15 cellular contexts compared by ENCODE assay signal in genomic region chr5:14424011-14424685, GRCh38.
A peak's percentile ranks its signal among the peaks of the same experiment; 100 is the strongest.
DNase-seq lines count a peak whose midpoint lies in the region; ATAC-seq and TF ChIP-seq lines count a peak whose summit lies in the region.
"Had no signal": no experiment of that assay in that cellular context is flagged by ENCODE, and none has a peak within 500 bp of the region (broad histone marks: within the 10 kb centered on the region; RNA-seq: fewer than 3 reads in every experiment).

No MANE protein-coding gene starts in this region.

- H3F3A ChIP-seq in SK-N-SH (replicated peaks; ENCODE audit: insufficient read depth), result peaks cover 17% of the 10 kb centered on the region

- H3K9me2 ChIP-seq in SK-N-SH, result no peaks in the 10 kb centered on the region

- WGBS in SK-N-SH (ENCODE audit: low lambda C conversion rate), result 58% methylated on average over 7 of the region's 7 CpGs

- no peaks in the 10 kb centered on the region for H3K9me3 Mint-ChIP-seq in activated naive CD4-positive, alpha-beta T cell treated with anti-CD3 and anti-CD28 coated beads, Interleukin-2, amount 10 ng/mL, durations not matched to agents 7 days and 5 days
- no peaks in the 10 kb centered on the region for H3K9me3 Mint-ChIP-seq in stimulated activated effector memory CD8-positive, alpha-beta T cell treated with anti-CD3 and anti-CD28 coated beads, Interleukin-12 subunit alpha, Interleukin-12 subunit beta, amount 100 ng/mL, for 72 hours
- H3K9me3 Mint-ChIP-seq: endodermal cell, memory B cell had no signal

- no peak overlapping the region for H2AFZ ChIP-seq in SK-N-SH (ENCODE audit: low read depth)

- no peak overlapping the region for H3K4me3 ChIP-seq in SK-N-SH (ENCODE audit: low read depth in 2 of 2, low read length in 1 of 2)

- no peak for TF ChIP-seq RAD21 in SK-N-SH (IDR thresholded peaks at IDR 0.05; ENCODE audit: low read length)

- H3K79me2 ChIP-seq in SK-N-SH (ENCODE audit: insufficient read depth), result peaks cover 93% of the 10 kb centered on the region

- H3K9me3 ChIP-seq in SK-N-SH, result no peaks in the 10 kb centered on the region

- peaks cover 6% of the 10 kb centered on the region for H3K27me3 Mint-ChIP-seq in activated naive CD4-positive, alpha-beta T cell treated with anti-CD3 and anti-CD28 coated beads, Interleukin-2, amount 10 ng/mL, durations not matched to agents 7 days and 5 days
- H3K27me3 Mint-ChIP-seq: memory B cell had no signal

- peaks cover 38% of the 10 kb centered on the region for H3K4me1 Mint-ChIP-seq in activated naive CD4-positive, alpha-beta T cell treated with anti-CD3 and anti-CD28 coated beads, Interleukin-2, amount 10 ng/mL, durations not matched to agents 7 days and 5 days
- peaks cover 9% of the 10 kb centered on the region for H3K4me1 Mint-ChIP-seq in stimulated activated effector memory CD8-positive, alpha-beta T cell treated with anti-CD3 and anti-CD28 coated beads, Interleukin-12 subunit alpha, Interleukin-12 subunit beta, amount 100 ng/mL, for 72 hours
- H3K4me1 Mint-ChIP-seq: memory B cell had no signal

- TF ChIP-seq CTCF in SK-N-SH (IDR thresholded peaks at IDR 0.05), result no peak

- peaks cover 1% of the 10 kb centered on the region for H3K36me3 Mint-ChIP-seq in activated naive CD4-positive, alpha-beta T cell treated with anti-CD3 and anti-CD28 coated beads, Interleukin-2, amount 10 ng/mL, durations not matched to agents 7 days and 5 days
- H3K36me3 Mint-ChIP-seq in stimulated activated effector memory CD8-positive, alpha-beta T cell treated with anti-CD3 and anti-CD28 coated beads, Interleukin-12 subunit alpha, Interleukin-12 subunit beta, amount 100 ng/mL, for 72 hours, result peaks cover 11% of the 10 kb centered on the region

- POLR2A ChIA-PET in SK-N-SH (lab: Yijun Ruan, JAX), result no interaction called here

- H3K4me3 Mint-ChIP-seq in activated naive CD4-positive, alpha-beta T cell treated with anti-CD3 and anti-CD28 coated beads, Interleukin-2, amount 10 ng/mL, durations not matched to agents 7 days and 5 days, result no peak overlapping the region
- no peak overlapping the region for H3K4me3 Mint-ChIP-seq in stimulated activated effector memory CD8-positive, alpha-beta T cell treated with anti-CD3 and anti-CD28 coated beads, Interleukin-12 subunit alpha, Interleukin-12 subunit beta, amount 100 ng/mL, for 72 hours
- H3K4me3 Mint-ChIP-seq: endodermal cell, memory B cell had no signal

- DNase-seq in activated naive CD4-positive, alpha-beta T cell treated with anti-CD3 and anti-CD28 coated beads, Interleukin-2, amount 10 ng/mL, durations not matched to agents 7 days and 5 days, result peak; percentile 48
- no peak for DNase-seq in activated naive CD4-positive, alpha-beta T cell treated with Interleukin-2 at 50 U/mL for 16 hours
- DNase-seq in SK-N-SH (no peak), astrocyte of the hippocampus (ENCODE audit: low read depth, low spot score) (peak; percentile 42), HK-2 (ENCODE audit: unreplicated experiment) (no peak), HuH-7 (ENCODE audit: low spot score) (no peak)
- DNase-seq in stimulated activated effector memory CD8-positive, alpha-beta T cell treated with anti-CD3 and anti-CD28 coated beads, Interleukin-12 subunit alpha, Interleukin-12 subunit beta, amount 100 ng/mL, for 72 hours (ENCODE audit: low spot score in 2 of 2), result no peak
- DNase-seq: cerebellar nuclear complex, COR-L47, endodermal cell, NCI-H82, PC-3, substantia nigra had no signal

- H3K4me1 ChIP-seq in SK-N-SH (ENCODE audit: control insufficient read depth in 1 of 2, insufficient read depth in 2 of 2, low read depth in 1 of 2, low read length in 1 of 2), result peaks cover 25 to 46% of the 10 kb centered on the region in 2 experiments

- H4K20me1 ChIP-seq in SK-N-SH (ENCODE audit: insufficient read depth), result no peaks in the 10 kb centered on the region

- peaks cover 45 to 46% of the 10 kb centered on the region in 2 experiments for H3K36me3 ChIP-seq in SK-N-SH (replicated peaks in 1 of 2; ENCODE audit: control insufficient read depth in 1 of 2, insufficient read depth in 2 of 2, low read length in 1 of 2)

- no peak overlapping the region for H3K9ac ChIP-seq in SK-N-SH

- CTCF ChIA-PET in activated naive CD4-positive, alpha-beta T cell treated with anti-CD3 and anti-CD28 coated beads, Interleukin-2, amount 10 ng/mL, durations not matched to agents 7 days and 5 days (lab: Charles Lee), result interaction anchor here (1.5 kb wide), 1 partner anchor 24 kb away, joined by 3 read pairs; no protein-coding TSS in a partner anchor
- CTCF ChIA-PET in SK-N-SH (lab: Yijun Ruan, JAX), result no interaction called here

- peak overlapping the region; percentile 83 for H3K27ac Mint-ChIP-seq in activated naive CD4-positive, alpha-beta T cell treated with anti-CD3 and anti-CD28 coated beads, Interleukin-2, amount 10 ng/mL, durations not matched to agents 7 days and 5 days
- no peak overlapping the region for H3K27ac Mint-ChIP-seq in stimulated activated effector memory CD8-positive, alpha-beta T cell treated with anti-CD3 and anti-CD28 coated beads, Interleukin-12 subunit alpha, Interleukin-12 subunit beta, amount 100 ng/mL, for 72 hours
- H3K27ac Mint-ChIP-seq: memory B cell had no signal

- ATAC-seq in stimulated activated effector memory CD8-positive, alpha-beta T cell treated with anti-CD3 and anti-CD28 coated beads, Interleukin-12 subunit alpha, Interleukin-12 subunit beta, amount 100 ng/mL, for 72 hours, result peak; percentile 72
- no peak for ATAC-seq in GM21360 (IDR thresholded peaks at IDR 0.05; ENCODE audit: unreplicated experiment)

- H3K27ac ChIP-seq in SK-N-SH (ENCODE audit: low read depth in 2 of 2, low read length in 1 of 2), result peak overlapping the region; percentile 31 to 51; a peak in 2 of 4 replicates

- no peak for TF ChIP-seq EP300 in SK-N-SH (IDR thresholded peaks at IDR 0.05; ENCODE audit: borderline replicate concordance in 1 of 2, low read depth in 1 of 2, low read length in 1 of 2)

- H3K4me2 ChIP-seq in SK-N-SH, result no peak overlapping the region

- no peaks in the 10 kb centered on the region for H3K27me3 ChIP-seq in SK-N-SH (ENCODE audit: insufficient read depth)

TF ChIP-seq in SK-N-SH, 30 proteins besides CTCF, POLR2A, EP300 and RAD21:
- TF ChIP-seq FOSL2 (IDR thresholded peaks at IDR 0.05; ENCODE audit: borderline replicate concordance, low read depth), result peak; percentile 52; the same call in 1 of the 2 replicates
- no peak for TF ChIP-seq SMC3 (IDR thresholded peaks at IDR 0.05; ENCODE audit: low read depth, low read length)
- no peak for TF ChIP-seq ZBTB33 (IDR thresholded peaks at IDR 0.05; ENCODE audit: borderline replicate concordance, low read depth)

Comparison
In these comparisons a context has a peak if more than half of its experiments do, and no peak if none do; other contexts are left out.
1. DNase-seq: peak in activated naive CD4-positive, alpha-beta T cell treated with anti-CD3 and anti-CD28 coated beads, Interleukin-2, amount 10 ng/mL, durations not matched to agents 7 days and 5 days (single experiment) and astrocyte of the hippocampus (single experiment); none in activated naive CD4-positive, alpha-beta T cell treated with Interleukin-2 at 50 U/mL for 16 hours (single experiment), SK-N-SH (single experiment), stimulated activated effector memory CD8-positive, alpha-beta T cell treated with anti-CD3 and anti-CD28 coated beads, Interleukin-12 subunit alpha, Interleukin-12 subunit beta, amount 100 ng/mL, for 72 hours (0 of 2), HK-2 (single experiment) and HuH-7 (single experiment).